In the genomic region with DNA sequence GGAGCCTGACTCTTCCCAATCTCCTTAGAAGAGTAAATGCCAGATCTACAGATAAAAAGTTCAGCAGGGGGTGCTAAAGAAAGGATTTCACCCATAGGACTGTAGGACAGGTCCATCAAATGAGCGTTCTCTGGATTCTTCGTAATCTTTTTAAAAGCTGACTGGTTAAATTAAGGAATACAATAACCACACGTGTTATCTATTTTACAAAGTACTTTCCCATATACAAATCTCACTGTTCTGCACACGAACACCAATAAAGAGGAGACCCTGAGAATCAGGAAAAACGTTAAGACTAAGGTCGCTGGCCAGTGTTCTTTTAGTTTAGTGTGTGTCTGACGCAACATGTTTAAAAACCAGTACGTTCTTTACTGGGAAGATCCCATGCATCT, we compare ENCODE assay signal across 1 cellular context.
TF ChIP-seq lines count a peak whose summit lies in the region.

No MANE protein-coding gene starts in this region.

TF ChIP-seq in H1, 55 proteins besides CTCF, POLR2A, EP300 and RAD21:
- TF ChIP-seq SP4 (IDR thresholded peaks at IDR 0.05; ENCODE audit: low read length) (no peak), CHD2 (IDR thresholded peaks at IDR 0.05; ENCODE audit: low read length) (no peak), CBX8 (IDR thresholded peaks at IDR 0.05; ENCODE audit: borderline replicate concordance, low read depth, low read length) (no peak), KDM1A (IDR thresholded peaks at IDR 0.05; ENCODE audit: borderline replicate concordance, low read length) (no peak)
- TF ChIP-seq, protein P1, sequence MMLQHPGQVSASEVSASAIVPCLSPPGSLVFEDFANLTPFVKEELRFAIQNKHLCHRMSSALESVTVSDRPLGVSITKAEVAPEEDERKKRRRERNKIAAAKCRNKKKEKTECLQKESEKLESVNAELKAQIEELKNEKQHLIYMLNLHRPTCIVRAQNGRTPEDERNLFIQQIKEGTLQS (IDR thresholded peaks at IDR 0.05; ENCODE audit: insufficient read depth, low read depth, low read length) = no peak
- TF ChIP-seq, protein P2, sequence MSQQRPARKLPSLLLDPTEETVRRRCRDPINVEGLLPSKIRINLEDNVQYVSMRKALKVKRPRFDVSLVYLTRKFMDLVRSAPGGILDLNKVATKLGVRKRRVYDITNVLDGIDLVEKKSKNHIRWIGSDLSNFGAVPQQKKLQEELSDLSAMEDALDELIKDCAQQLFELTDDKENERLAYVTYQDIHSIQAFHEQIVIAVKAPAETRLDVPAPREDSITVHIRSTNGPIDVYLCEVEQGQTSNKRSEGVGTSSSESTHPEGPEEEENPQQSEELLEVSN (IDR thresholded peaks at IDR 0.05) = no peak
- TF ChIP-seq, protein P3, sequence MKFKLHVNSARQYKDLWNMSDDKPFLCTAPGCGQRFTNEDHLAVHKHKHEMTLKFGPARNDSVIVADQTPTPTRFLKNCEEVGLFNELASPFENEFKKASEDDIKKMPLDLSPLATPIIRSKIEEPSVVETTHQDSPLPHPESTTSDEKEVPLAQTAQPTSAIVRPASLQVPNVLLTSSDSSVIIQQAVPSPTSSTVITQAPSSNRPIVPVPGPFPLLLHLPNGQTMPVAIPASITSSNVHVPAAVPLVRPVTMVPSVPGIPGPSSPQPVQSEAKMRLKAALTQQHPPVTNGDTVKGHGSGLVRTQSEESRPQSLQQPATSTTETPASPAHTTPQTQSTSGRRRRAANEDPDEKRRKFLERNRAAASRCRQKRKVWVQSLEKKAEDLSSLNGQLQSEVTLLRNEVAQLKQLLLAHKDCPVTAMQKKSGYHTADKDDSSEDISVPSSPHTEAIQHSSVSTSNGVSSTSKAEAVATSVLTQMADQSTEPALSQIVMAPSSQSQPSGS (IDR thresholded peaks at IDR 0.05; ENCODE audit: low read length) = no peak
